ENCODE assay signal across 9 cellular contexts in genomic region chr5:180135128-180135955, GRCh38.
DNase-seq lines count a peak whose midpoint lies in the region; ATAC-seq and TF ChIP-seq lines count a peak whose summit lies in the region.
"Had no signal": no experiment of that assay in that cellular context is flagged by ENCODE, and none has a peak within 500 bp of the region (broad histone marks: within the 10 kb centered on the region; RNA-seq: fewer than 3 reads in every experiment).

No MANE protein-coding gene starts in this region.

- H3K4me1 ChIP-seq in upper lobe of right lung (no peaks in the 10 kb centered on the region), mesendoderm (ENCODE audit: control insufficient read depth, low read depth, low read length) (no peaks in the 10 kb centered on the region)

- DNase-seq in stimulated activated CD4-positive, alpha-beta T cell treated with anti-CD3 and anti-CD28 coated beads, Interleukin-15, amount 100 ng/mL, for 24 hours = peak; percentile 60
- DNase-seq in stimulated activated CD4-positive, alpha-beta T cell treated with anti-CD3 and anti-CD28 coated beads, Interleukin-4, amount 100 ng/mL, for 4 hours = no peak
- peak; percentile 57 for DNase-seq in activated CD8-positive, alpha-beta T cell treated with anti-CD3 and anti-CD28 coated beads, Interleukin-2, amount 10 ng/mL, durations not matched to agents 7 days and 5 days
- DNase-seq in head of caudate nucleus (peak in 23 of 42 donors; percentile 7 to 49 (median 25)), upper lobe of right lung (peak; percentile 73), mesendoderm (no peak)

- no peak overlapping the region for H3K56ac ChIP-seq in mesendoderm (ENCODE audit: low read length)

- CTCF ChIA-PET in activated CD8-positive, alpha-beta T cell treated with anti-CD3 and anti-CD28 coated beads, Interleukin-2, amount 10 ng/mL, durations not matched to agents 7 days and 5 days (lab: Charles Lee) = interaction anchor here (1.0 kb wide), 1 partner anchor 180 kb away, joined by 4 read pairs; no protein-coding TSS in a partner anchor

- WGBS in mesendoderm (ENCODE audit: extremely low coverage, insufficient coverage, low lambda C conversion rate) = no CpG with 5 or more reads among the region's 13 CpGs

- no peak overlapping the region for H3K4ac ChIP-seq in mesendoderm (ENCODE audit: low read depth, low read length)

- no peak overlapping the region for H4K8ac ChIP-seq in mesendoderm (ENCODE audit: low read depth, low read length)

- POLR2A ChIA-PET in activated CD8-positive, alpha-beta T cell treated with anti-CD3 and anti-CD28 coated beads, Interleukin-2, amount 10 ng/mL, durations not matched to agents 7 days and 5 days (lab: Charles Lee) = no interaction called here

- H3K4me2 ChIP-seq in mesendoderm (ENCODE audit: low read length) = no peak overlapping the region

- no peaks in the 10 kb centered on the region for H3K79me1 ChIP-seq in mesendoderm (ENCODE audit: low read length)

- H3K36me3 ChIP-seq in upper lobe of right lung (no peaks in the 10 kb centered on the region), mesendoderm (ENCODE audit: control insufficient read depth, insufficient read depth, low read length) (no peaks in the 10 kb centered on the region)

- no peaks in the 10 kb centered on the region for H3K9me3 Mint-ChIP-seq in activated CD8-positive, alpha-beta T cell treated with anti-CD3 and anti-CD28 coated beads, Interleukin-2, amount 10 ng/mL, durations not matched to agents 7 days and 5 days (ENCODE audit: insufficient read depth)

- H4K5ac ChIP-seq in mesendoderm (ENCODE audit: low read length) = no peak overlapping the region

- no peaks in the 10 kb centered on the region for H3K27me3 Mint-ChIP-seq in activated CD8-positive, alpha-beta T cell treated with anti-CD3 and anti-CD28 coated beads, Interleukin-2, amount 10 ng/mL, durations not matched to agents 7 days and 5 days (ENCODE audit: low read depth)

- H3K27ac ChIP-seq in upper lobe of right lung = no peak overlapping the region
- H3K27ac ChIP-seq in mesendoderm (ENCODE audit: low read depth, low read length) = no peak overlapping the region

- H3K9ac ChIP-seq in mesendoderm (ENCODE audit: low read length) = no peak overlapping the region

- no peak overlapping the region for H2BK120ac ChIP-seq in mesendoderm (ENCODE audit: low read depth, low read length)

- peak; percentile 74 for ATAC-seq in activated CD8-positive, alpha-beta T cell treated with anti-CD3 and anti-CD28 coated beads, Interleukin-2, amount 10 ng/mL, durations not matched to agents 7 days and 5 days
- ATAC-seq in upper lobe of right lung = peak; percentile 85
- ATAC-seq in GM18519 (IDR thresholded peaks at IDR 0.05; ENCODE audit: low FRiP score, unreplicated experiment) = no peak
- no peak for ATAC-seq in GM19035 (IDR thresholded peaks at IDR 0.05; ENCODE audit: unreplicated experiment)
- ATAC-seq: left colon had no signal

- H3K27me3 ChIP-seq in upper lobe of right lung = peaks cover 7% of the 10 kb centered on the region
- no peaks in the 10 kb centered on the region for H3K27me3 ChIP-seq in mesendoderm (ENCODE audit: insufficient read depth, low read length, poor library complexity)

- TF ChIP-seq CTCF in upper lobe of right lung (IDR thresholded peaks at IDR 0.05) = no peak

- peaks cover 10% of the 10 kb centered on the region for H3K4me1 Mint-ChIP-seq in activated CD8-positive, alpha-beta T cell treated with anti-CD3 and anti-CD28 coated beads, Interleukin-2, amount 10 ng/mL, durations not matched to agents 7 days and 5 days (ENCODE audit: low read depth)

- no peak overlapping the region for H3K18ac ChIP-seq in mesendoderm (ENCODE audit: low read length)

- no peaks in the 10 kb centered on the region for H3K79me2 ChIP-seq in mesendoderm (ENCODE audit: control insufficient read depth, insufficient read depth, low read length)

- H3K9me3 ChIP-seq in upper lobe of right lung = no peaks in the 10 kb centered on the region

- H3K27ac Mint-ChIP-seq in activated CD8-positive, alpha-beta T cell treated with anti-CD3 and anti-CD28 coated beads, Interleukin-2, amount 10 ng/mL, durations not matched to agents 7 days and 5 days = peak overlapping the region; percentile 60

- intact Hi-C loops in head of caudate nucleus (cut with DNase I) (no loop called here), upper lobe of right lung (cut with DNase I) (no loop called here)

- no peak overlapping the region for H2BK5ac ChIP-seq in mesendoderm (ENCODE audit: low read length)

- H2BK15ac ChIP-seq in mesendoderm (replicated peaks; ENCODE audit: low read depth) = no peak overlapping the region

- no peak overlapping the region for H3K23ac ChIP-seq in mesendoderm (ENCODE audit: low read length)

- no peak overlapping the region for H3K4me3 ChIP-seq in upper lobe of right lung
- H3K4me3 ChIP-seq in mesendoderm (ENCODE audit: low read length) = no peak overlapping the region

- no peak overlapping the region for H3K4me3 Mint-ChIP-seq in activated CD8-positive, alpha-beta T cell treated with anti-CD3 and anti-CD28 coated beads, Interleukin-2, amount 10 ng/mL, durations not matched to agents 7 days and 5 days

- no peak overlapping the region for H2AK5ac ChIP-seq in mesendoderm (ENCODE audit: low read length)

- no peaks in the 10 kb centered on the region for H3K36me3 Mint-ChIP-seq in activated CD8-positive, alpha-beta T cell treated with anti-CD3 and anti-CD28 coated beads, Interleukin-2, amount 10 ng/mL, durations not matched to agents 7 days and 5 days (ENCODE audit: low read depth)

Comparison
In these comparisons a context has a peak if more than half of its experiments do, and no peak if none do; other contexts are left out.
1. DNase-seq: peak in stimulated activated CD4-positive, alpha-beta T cell treated with anti-CD3 and anti-CD28 coated beads, Interleukin-15, amount 100 ng/mL, for 24 hours (single experiment), activated CD8-positive, alpha-beta T cell treated with anti-CD3 and anti-CD28 coated beads, Interleukin-2, amount 10 ng/mL, durations not matched to agents 7 days and 5 days (single experiment), head of caudate nucleus (23 of 42) and upper lobe of right lung (single experiment); none in stimulated activated CD4-positive, alpha-beta T cell treated with anti-CD3 and anti-CD28 coated beads, Interleukin-4, amount 100 ng/mL, for 4 hours (0 of 2) and mesendoderm (single experiment).
2. ATAC-seq: peak in activated CD8-positive, alpha-beta T cell treated with anti-CD3 and anti-CD28 coated beads, Interleukin-2, amount 10 ng/mL, durations not matched to agents 7 days and 5 days (single experiment) and upper lobe of right lung (single experiment); none in GM18519 (single experiment) and GM19035 (single experiment).